ENCODE assay signal across 11 cellular contexts in the genomic region with DNA sequence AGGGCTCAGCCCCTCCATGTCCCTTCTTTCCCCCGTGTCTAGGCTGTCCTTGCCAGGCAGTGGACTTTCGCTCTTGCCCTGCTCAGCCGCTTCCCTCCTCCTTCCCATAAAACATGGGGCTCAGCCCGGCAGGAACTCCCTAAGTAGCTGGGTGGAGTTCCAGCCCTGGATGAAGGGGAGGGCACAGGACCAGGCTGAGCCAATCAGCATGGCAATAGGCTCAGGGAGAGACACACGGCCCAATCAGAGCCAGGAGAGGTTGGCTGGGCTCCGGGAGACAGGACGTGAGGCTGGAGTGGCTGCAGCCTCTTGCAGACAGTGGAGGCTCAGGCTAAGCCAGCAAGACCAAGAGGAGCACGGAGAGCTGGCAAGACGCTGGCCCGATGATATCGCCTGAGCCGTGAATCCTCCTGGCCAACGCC. TPM values are rescaled to one million over a fixed set of nuclear protein-coding genes. Genes with fewer than 3 reads are reported as not detected.
DNase-seq lines count a peak whose midpoint lies in the region; ATAC-seq and TF ChIP-seq lines count a peak whose summit lies in the region.
"Had no signal": no experiment of that assay in that cellular context is flagged by ENCODE, and none has a peak within 500 bp of the region (broad histone marks: within the 10 kb centered on the region; RNA-seq: fewer than 3 reads in every experiment).

No MANE protein-coding gene starts in this region.

- no peak for TF ChIP-seq CTCF in GM23338 (conservative IDR thresholded peaks at IDR 0.05; ENCODE audit: low read depth in 2 of 2)

- no peaks in the 10 kb centered on the region for H3K79me2 ChIP-seq in GM23338 (replicated peaks; ENCODE audit: insufficient read depth)

- H3K27me3 ChIP-seq in GM23338 (ENCODE audit: insufficient read depth) (no peaks in the 10 kb centered on the region), ectodermal cell (ENCODE audit: control insufficient read depth, insufficient read depth, low read length, poor library complexity, severe bottlenecking) (no peaks in the 10 kb centered on the region)

- no peaks in the 10 kb centered on the region for H3K36me3 ChIP-seq in GM23338 (ENCODE audit: insufficient read depth)
- H3K36me3 ChIP-seq in ectodermal cell (ENCODE audit: control insufficient read depth, insufficient read depth, low read length) = no peaks in the 10 kb centered on the region

- H3K9me3 Mint-ChIP-seq in GM23338 = no peaks in the 10 kb centered on the region

- no peak overlapping the region for H3K27ac ChIP-seq in GM23338 (ENCODE audit: low read depth)
- H3K27ac ChIP-seq in ectodermal cell (ENCODE audit: insufficient read depth, low read depth, low read length, poor library complexity, severe bottlenecking) = no peak overlapping the region

- peaks cover 7% of the 10 kb centered on the region for H3K9me3 ChIP-seq in ectodermal cell (ENCODE audit: control insufficient read depth, low read length)

- peak overlapping the region; percentile 25; the same call in 2 of the 3 replicates for H3K4me3 Mint-ChIP-seq in GM23338

- no peaks in the 10 kb centered on the region for H3K4me1 ChIP-seq in GM23338 (ENCODE audit: insufficient read depth)
- no peaks in the 10 kb centered on the region for H3K4me1 ChIP-seq in ectodermal cell (ENCODE audit: control insufficient read depth, insufficient read depth, low read length)

- ATAC-seq in GM23338 (peak; percentile 89), HG03571 (IDR thresholded peaks at IDR 0.05; ENCODE audit: unreplicated experiment) (no peak)

- H3K4me3 ChIP-seq in GM23338 = no peak overlapping the region
- peak overlapping the region; percentile 3 for H3K4me3 ChIP-seq in ectodermal cell (ENCODE audit: insufficient read depth, low read depth, low read length)

- H2AFZ ChIP-seq in GM23338 = no peak overlapping the region

- peaks cover 32% of the 10 kb centered on the region for H3K4me1 Mint-ChIP-seq in GM23338

- 75% methylated on average over 13 of the region's 13 CpGs for WGBS in ectodermal cell, 2 experiments

- peak overlapping the region; percentile 55 for H3K27ac Mint-ChIP-seq in GM23338

- peaks cover 15% of the 10 kb centered on the region for H3K27me3 Mint-ChIP-seq in GM23338 (ENCODE audit: insufficient read depth, low read depth, poor library complexity)

- no peaks in the 10 kb centered on the region for H3K9me2 ChIP-seq in GM23338 (ENCODE audit: insufficient read depth)

- DNase-seq in GM23338 (ENCODE audit: low spot score) (peak; percentile 78), NCI-H226 (peak; percentile 68), pons (ENCODE audit: low spot score) (peak; percentile 15), germinal center (ENCODE audit: low spot score) (no peak), DMS53 (lab: John Stamatoyannopoulos, UW) (no peak)
- no peak for DNase-seq in activated naive CD4-positive, alpha-beta T cell (lab: John Stamatoyannopoulos, UW)
- DNase-seq: hippocampal formation; NCI-H1694 treated with DMSO at 0.1 percent for 48 hours; stimulated activated CD4-positive, alpha-beta T cell treated with anti-CD3 and anti-CD28 coated beads, Interleukin-4, amount 100 ng/mL, for 1 hour had no signal

- H3K4me2 ChIP-seq in GM23338 = no peak overlapping the region

- H4K20me1 ChIP-seq in GM23338 (replicated peaks; ENCODE audit: insufficient read depth) = no peaks in the 10 kb centered on the region; the same call in 1 of the 2 replicates

- H3K36me3 Mint-ChIP-seq in GM23338 (ENCODE audit: low read depth) = no peaks in the 10 kb centered on the region; the same call in 2 of the 3 replicates

- H3F3A ChIP-seq in GM23338 (replicated peaks; ENCODE audit: low read depth) = no peaks in the 10 kb centered on the region

TF ChIP-seq in GM23338, 12 proteins besides CTCF, POLR2A, EP300 and RAD21:
- TF ChIP-seq, protein P1, sequence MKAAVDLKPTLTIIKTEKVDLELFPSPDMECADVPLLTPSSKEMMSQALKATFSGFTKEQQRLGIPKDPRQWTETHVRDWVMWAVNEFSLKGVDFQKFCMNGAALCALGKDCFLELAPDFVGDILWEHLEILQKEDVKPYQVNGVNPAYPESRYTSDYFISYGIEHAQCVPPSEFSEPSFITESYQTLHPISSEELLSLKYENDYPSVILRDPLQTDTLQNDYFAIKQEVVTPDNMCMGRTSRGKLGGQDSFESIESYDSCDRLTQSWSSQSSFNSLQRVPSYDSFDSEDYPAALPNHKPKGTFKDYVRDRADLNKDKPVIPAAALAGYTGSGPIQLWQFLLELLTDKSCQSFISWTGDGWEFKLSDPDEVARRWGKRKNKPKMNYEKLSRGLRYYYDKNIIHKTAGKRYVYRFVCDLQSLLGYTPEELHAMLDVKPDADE (IDR thresholded peaks at IDR 0.05) = no peak
- TF ChIP-seq ZNF331 (CRISPR knock-in tag; IDR thresholded peaks at IDR 0.05; ENCODE audit: low read depth) = no peak
- TF ChIP-seq, protein P2, sequence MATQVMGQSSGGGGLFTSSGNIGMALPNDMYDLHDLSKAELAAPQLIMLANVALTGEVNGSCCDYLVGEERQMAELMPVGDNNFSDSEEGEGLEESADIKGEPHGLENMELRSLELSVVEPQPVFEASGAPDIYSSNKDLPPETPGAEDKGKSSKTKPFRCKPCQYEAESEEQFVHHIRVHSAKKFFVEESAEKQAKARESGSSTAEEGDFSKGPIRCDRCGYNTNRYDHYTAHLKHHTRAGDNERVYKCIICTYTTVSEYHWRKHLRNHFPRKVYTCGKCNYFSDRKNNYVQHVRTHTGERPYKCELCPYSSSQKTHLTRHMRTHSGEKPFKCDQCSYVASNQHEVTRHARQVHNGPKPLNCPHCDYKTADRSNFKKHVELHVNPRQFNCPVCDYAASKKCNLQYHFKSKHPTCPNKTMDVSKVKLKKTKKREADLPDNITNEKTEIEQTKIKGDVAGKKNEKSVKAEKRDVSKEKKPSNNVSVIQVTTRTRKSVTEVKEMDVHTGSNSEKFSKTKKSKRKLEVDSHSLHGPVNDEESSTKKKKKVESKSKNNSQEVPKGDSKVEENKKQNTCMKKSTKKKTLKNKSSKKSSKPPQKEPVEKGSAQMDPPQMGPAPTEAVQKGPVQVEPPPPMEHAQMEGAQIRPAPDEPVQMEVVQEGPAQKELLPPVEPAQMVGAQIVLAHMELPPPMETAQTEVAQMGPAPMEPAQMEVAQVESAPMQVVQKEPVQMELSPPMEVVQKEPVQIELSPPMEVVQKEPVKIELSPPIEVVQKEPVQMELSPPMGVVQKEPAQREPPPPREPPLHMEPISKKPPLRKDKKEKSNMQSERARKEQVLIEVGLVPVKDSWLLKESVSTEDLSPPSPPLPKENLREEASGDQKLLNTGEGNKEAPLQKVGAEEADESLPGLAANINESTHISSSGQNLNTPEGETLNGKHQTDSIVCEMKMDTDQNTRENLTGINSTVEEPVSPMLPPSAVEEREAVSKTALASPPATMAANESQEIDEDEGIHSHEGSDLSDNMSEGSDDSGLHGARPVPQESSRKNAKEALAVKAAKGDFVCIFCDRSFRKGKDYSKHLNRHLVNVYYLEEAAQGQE (IDR thresholded peaks at IDR 0.05; ENCODE audit: unreplicated experiment) = no peak

RNA-seq across cellular contexts. Expression of gene GALNT9, which starts 54.3 kb away (rescaled TPM):
- total RNA-seq in GM23338 (2014; rRNA removed; shearing (Covaris generic)) = 2.5 TPM in 2 replicates
- polyA plus RNA-seq in GM23338 (2016; fragmentation: Nextera tagmentation; extraction: Ambion mirVana) = 0.81 and 0.90 TPM in 2 replicates
- not detected for polyA plus RNA-seq in ectodermal cell (2013, experiment 1 of 4)
- 0.21 TPM for polyA plus RNA-seq in ectodermal cell (2013, experiment 2 of 4)
- polyA plus RNA-seq in ectodermal cell (2013, experiment 3 of 4) = not detected
- 0.16 TPM for polyA plus RNA-seq in ectodermal cell (2013, experiment 4 of 4)

Comparison
In these comparisons a context has a peak if more than half of its experiments do, and no peak if none do; other contexts are left out.
1. DNase-seq: peak in GM23338 (single experiment), NCI-H226 (single experiment) and pons (single experiment); none in germinal center (single experiment), activated naive CD4-positive, alpha-beta T cell (0 of 4) and DMS53 (single experiment).